In genomic region chr3:64094713-64095079, GRCh38 we compare ENCODE assay signal across 24 cellular contexts.
"Had no signal": no experiment of that assay in that cellular context is flagged by ENCODE, and none has a peak within 500 bp of the region (broad histone marks: within the 10 kb centered on the region; RNA-seq: fewer than 3 reads in every experiment).

No MANE protein-coding gene starts in this region.

- FAIRE-seq: kidney had no signal

- DNase-seq: activated B cell treated with CpG ODN at 0.5 μM for 24 hours; activated CD4-positive, alpha-beta memory T cell treated with anti-CD3 and anti-CD28 coated beads for 36 hours; activated CD4-positive, alpha-beta T cell treated with anti-CD3 and anti-CD28 coated beads for 4 hours; activated naive CD4-positive, alpha-beta T cell; activated naive CD8-positive, alpha-beta T cell treated with anti-CD3 and anti-CD28 coated beads for 36 hours; activated T-cell treated with anti-CD3 and anti-CD28 coated beads, Interleukin-2, amount 50 U/mL, for 1 hour; amniotic stem cell; dermis blood vessel endothelial cell; effector memory CD4-positive, alpha-beta T cell; heart left ventricle; kidney; left lung; midbrain; nephron progenitor cell; occipital lobe; posterior cingulate gyrus; sigmoid colon; stimulated activated CD4-positive, alpha-beta T cell treated with anti-CD3 and anti-CD28 coated beads, Interleukin-4, amount 100 ng/mL, for 4 hours; testis; upper lobe of right lung had no signal

- H3K27me3 ChIP-seq: esophagus muscularis mucosa, gastroesophageal sphincter, heart left ventricle, left lung, sigmoid colon, testis, upper lobe of right lung had no signal

- H3K4me3 ChIP-seq: esophagus muscularis mucosa, gastroesophageal sphincter, heart left ventricle, left lung, sigmoid colon, testis, upper lobe of right lung had no signal

- H3K4me1 ChIP-seq: gastroesophageal sphincter, left lung, testis, upper lobe of right lung had no signal

- H3K27ac ChIP-seq: esophagus muscularis mucosa, gastroesophageal sphincter, heart left ventricle, left lung, sigmoid colon, testis, upper lobe of right lung had no signal

- H3K9me3 ChIP-seq: esophagus muscularis mucosa, gastroesophageal sphincter, heart left ventricle, left lung, sigmoid colon, testis, upper lobe of right lung had no signal

- ATAC-seq: activated T-helper 17 cell treated with anti-CD3 and anti-CD28 coated beads, Interleukin-2, amount 50 U/mL, for 72 hours; gastroesophageal sphincter; heart left ventricle; left lung; stimulated activated memory B cell treated with anti-CD40 and anti-IgM and Interleukin-4, amounts not matched to agents 10 μg/mL and 1 μg/mL and 100 μg/mL, for 72 hours; upper lobe of right lung had no signal
